Comparison of ENCODE assay signal across 9 cellular contexts in genomic region chr2:177161741-177162440, GRCh38. TPM values are rescaled to one million over a fixed set of nuclear protein-coding genes. Genes with fewer than 3 reads are reported as not detected.
DNase-seq lines count a peak whose midpoint lies in the region; ATAC-seq lines count a peak whose summit lies in the region.
"Had no signal": no experiment of that assay in that cellular context is flagged by ENCODE, and none has a peak within 500 bp of the region (broad histone marks: within the 10 kb centered on the region; RNA-seq: fewer than 3 reads in every experiment).

No MANE protein-coding gene starts in this region.

- peak overlapping the region; percentile 55 for H2AFZ ChIP-seq in ACC112 (ENCODE audit: low read length, unreplicated experiment)

- no peaks in the 10 kb centered on the region for H3K27me3 ChIP-seq in ACC112 (ENCODE audit: insufficient read depth, low read length)
- H3K27me3 ChIP-seq in naive thymus-derived CD4-positive, alpha-beta T cell (ENCODE audit: control insufficient read depth in 2 of 2, insufficient read depth in 2 of 2, low read length in 2 of 2): no peaks in the 10 kb centered on the region

- no peak overlapping the region for H3K4me3 Mint-ChIP-seq in naive thymus-derived CD4-positive, alpha-beta T cell

- intact Hi-C loops in naive thymus-derived CD4-positive, alpha-beta T cell (cut with micrococcal nuclease): loop anchor here (1.0 to 5.0 kb wide), 4 partner anchors 14 to 1035 kb away; partner anchors contain the start of gene HOXD8 (in 1 of the 2)

- CTCF ChIA-PET in naive thymus-derived CD4-positive, alpha-beta T cell (lab: Charles Lee): interaction anchor here (0.6 to 5.3 kb wide), 8 partner anchors 13 to 1035 kb away, joined by 3 to 87 read pairs (median 4); partner anchors contain the start of gene NFE2L2

- H3K9me3 Mint-ChIP-seq in naive thymus-derived CD4-positive, alpha-beta T cell: peaks cover 0 to 1% (median 0%) of the 10 kb centered on the region in 11 donors

- H3K4me3 ChIP-seq in ACC112 (ENCODE audit: low read depth, low read length): 0 out of 2 replicates have a peak overlapping the region, but pooled peaks have one; percentile 29
- no peak overlapping the region for H3K4me3 ChIP-seq in naive thymus-derived CD4-positive, alpha-beta T cell (ENCODE audit: low read length)

- H3K4me1 ChIP-seq in ACC112 (ENCODE audit: control insufficient read depth, insufficient read depth, low read length, unreplicated experiment): peaks cover 34% of the 10 kb centered on the region
- H3K4me1 ChIP-seq in naive thymus-derived CD4-positive, alpha-beta T cell (ENCODE audit: control insufficient read depth in 2 of 2, insufficient read depth in 2 of 2, low read length in 2 of 2): peaks cover 11 to 16% of the 10 kb centered on the region in 2 donors

- H3K79me2 ChIP-seq in ACC112 (ENCODE audit: control insufficient read depth, insufficient read depth, low read length, unreplicated experiment): no peaks in the 10 kb centered on the region

- no peak overlapping the region for H3K27ac Mint-ChIP-seq in naive thymus-derived CD4-positive, alpha-beta T cell

- H3K27ac ChIP-seq in ACC112 (ENCODE audit: low read depth, low read length): no peak overlapping the region
- no peak overlapping the region for H3K27ac ChIP-seq in naive thymus-derived CD4-positive, alpha-beta T cell (ENCODE audit: low read depth, low read length)
- H3K27ac ChIP-seq: epithelial cell of prostate had no signal

- POLR2A ChIA-PET in naive thymus-derived CD4-positive, alpha-beta T cell (lab: Charles Lee): interaction anchor here (0.6 to 0.8 kb wide), 3 partner anchors 52 to 457 kb away, joined by 3 to 4 read pairs (median 3); a partner anchor contains a TSS

- peak; percentile 54 for ATAC-seq in naive thymus-derived CD4-positive, alpha-beta T cell
- no peak for ATAC-seq in HG03039 (IDR thresholded peaks at IDR 0.05; ENCODE audit: unreplicated experiment)

- peak; percentile 69 for DNase-seq in G401 (ENCODE audit: low spot score)
- DNase-seq in NCI-H446 (lab: John Stamatoyannopoulos, UW): peak; percentile 36 to 69
- peak; percentile 66 for DNase-seq in cerebellar cortex (ENCODE audit: low spot score)
- DNase-seq in naive thymus-derived CD4-positive, alpha-beta T cell: peak in 6 of 9 donors; percentile 13 to 34 (median 26)
- no peak for DNase-seq in DMS79 (lab: John Stamatoyannopoulos, UW)
- DNase-seq in HuH-7.5 (ENCODE audit: low spot score): no peak

- H3K36me3 Mint-ChIP-seq in naive thymus-derived CD4-positive, alpha-beta T cell: no peaks in the 10 kb centered on the region

- in situ Hi-C loops in G401 (cut with HindIII; ENCODE audit: low sequenced_read_pairs): loop anchor here (10.0 kb wide), 1 partner anchor 173 kb away; no protein-coding TSS in a partner anchor

- H3K36me3 ChIP-seq in ACC112 (ENCODE audit: insufficient read depth, low read length): no peaks in the 10 kb centered on the region
- no peaks in the 10 kb centered on the region for H3K36me3 ChIP-seq in naive thymus-derived CD4-positive, alpha-beta T cell (ENCODE audit: control insufficient read depth in 2 of 3, insufficient read depth in 3 of 3, low read length in 3 of 3)

- peaks cover 0 to 9% (median 0%) of the 10 kb centered on the region in 5 donors for H3K27me3 Mint-ChIP-seq in naive thymus-derived CD4-positive, alpha-beta T cell

- peaks cover 0 to 16% (median 12%) of the 10 kb centered on the region in 7 donors for H3K4me1 Mint-ChIP-seq in naive thymus-derived CD4-positive, alpha-beta T cell

- no peaks in the 10 kb centered on the region for H3K9me3 ChIP-seq in naive thymus-derived CD4-positive, alpha-beta T cell (ENCODE audit: control insufficient read depth in 2 of 3, low read length in 3 of 3)

RNA-seq across cellular contexts. Expression of gene HNRNPA3, which starts 50.7 kb away (rescaled TPM):
- total RNA-seq in G401 (2014; rRNA removed; shearing (Covaris generic)): 30.9 and 48.1 TPM in 2 replicates
- 100 to 1,000 TPM; 151 to 311 (median 184) TPM for total RNA-seq in naive thymus-derived CD4-positive, alpha-beta T cell
- 10 to 100 TPM; 53.3 to 69.0 TPM for polyA plus RNA-seq in naive thymus-derived CD4-positive, alpha-beta T cell

Comparison
In these comparisons a context has a peak if more than half of its experiments do, and no peak if none do; other contexts are left out.
1. DNase-seq: peak in G401 (single experiment), NCI-H446 (2 of 2), cerebellar cortex (single experiment) and naive thymus-derived CD4-positive, alpha-beta T cell (6 of 9); none in DMS79 (single experiment) and HuH-7.5 (single experiment).